13 cellular contexts compared by ENCODE assay signal in genomic region chr17:72345536-72345935, GRCh38.
"Had no signal": no experiment of that assay in that cellular context is flagged by ENCODE, and none has a peak within 500 bp of the region (broad histone marks: within the 10 kb centered on the region; RNA-seq: fewer than 3 reads in every experiment).

No MANE protein-coding gene starts in this region.

- DNase-seq: activated CD4-positive, CD25-positive, alpha-beta regulatory T cell treated with anti-CD3 and anti-CD28 coated beads, Interleukin-2, amount 50 U/mL, for 72 hours; activated naive CD8-positive, alpha-beta T cell treated with anti-CD3 and anti-CD28 coated beads for 36 hours; left lung; natural killer cell; nucleus accumbens; right cardiac atrium; stimulated activated naive CD8-positive, alpha-beta T cell treated with anti-CD3 and anti-CD28 coated beads, Interleukin-15, amount 100 ng/mL, for 72 hours; upper lobe of left lung had no signal

- H3K4me3 ChIP-seq: left lung, smooth muscle cell, upper lobe of left lung had no signal

- H3K27me3 ChIP-seq: upper lobe of left lung had no signal

- H3K27ac Mint-ChIP-seq: activated naive CD8-positive, alpha-beta T cell treated with anti-CD3 and anti-CD28 coated beads for 36 hours; activated T-helper 1 cell treated with anti-CD3 and anti-CD28 coated beads, Interleukin-12 subunit alpha, Interleukin-12 subunit beta, Interleukin-2, Interleukin-4 antibody, amounts not matched to agents 30 ng/mL and 10 ng/mL and 1 ng/mL, durations not matched to agents 14 hours and 24 hours and 36 hours; dendritic cell treated with granulocyte-macrophage colony-stimulating factor and Interleukin-4, amounts not matched to agents 40 ng/mL and 50 ng/mL, for 4 days; memory B cell; natural killer cell; stimulated activated naive CD8-positive, alpha-beta T cell treated with anti-CD3 and anti-CD28 coated beads, Interleukin-15, amount 100 ng/mL, for 72 hours had no signal

- H3K4me1 Mint-ChIP-seq: activated naive CD8-positive, alpha-beta T cell treated with anti-CD3 and anti-CD28 coated beads for 36 hours; memory B cell; natural killer cell; stimulated activated naive CD8-positive, alpha-beta T cell treated with anti-CD3 and anti-CD28 coated beads, Interleukin-15, amount 100 ng/mL, for 72 hours had no signal

- H3K27ac ChIP-seq: epithelial cell of prostate, left lung, upper lobe of left lung had no signal

- H3K9me3 Mint-ChIP-seq: activated naive CD8-positive, alpha-beta T cell treated with anti-CD3 and anti-CD28 coated beads for 36 hours; dendritic cell treated with granulocyte-macrophage colony-stimulating factor and Interleukin-4, amounts not matched to agents 40 ng/mL and 50 ng/mL, for 4 days; natural killer cell; stimulated activated naive CD8-positive, alpha-beta T cell treated with anti-CD3 and anti-CD28 coated beads, Interleukin-15, amount 100 ng/mL, for 72 hours had no signal

- H3K9me3 ChIP-seq: left lung, upper lobe of left lung had no signal

- ATAC-seq: left lung; natural killer cell; right cardiac atrium; stimulated activated naive CD8-positive, alpha-beta T cell treated with anti-CD3 and anti-CD28 coated beads, Interleukin-15, amount 100 ng/mL, for 72 hours had no signal

- H3K36me3 Mint-ChIP-seq: activated naive CD8-positive, alpha-beta T cell treated with anti-CD3 and anti-CD28 coated beads for 36 hours; memory B cell; natural killer cell had no signal

- H3K4me1 ChIP-seq: left lung had no signal

- H3K36me3 ChIP-seq: left lung, upper lobe of left lung had no signal

- H3K4me3 Mint-ChIP-seq: activated naive CD8-positive, alpha-beta T cell treated with anti-CD3 and anti-CD28 coated beads for 36 hours; activated T-helper 1 cell treated with anti-CD3 and anti-CD28 coated beads, Interleukin-12 subunit alpha, Interleukin-12 subunit beta, Interleukin-2, Interleukin-4 antibody, amounts not matched to agents 30 ng/mL and 10 ng/mL and 1 ng/mL, durations not matched to agents 14 hours and 24 hours and 36 hours; dendritic cell treated with granulocyte-macrophage colony-stimulating factor and Interleukin-4, amounts not matched to agents 40 ng/mL and 50 ng/mL, for 4 days; memory B cell; natural killer cell; stimulated activated naive CD8-positive, alpha-beta T cell treated with anti-CD3 and anti-CD28 coated beads, Interleukin-15, amount 100 ng/mL, for 72 hours had no signal

- H3K27me3 Mint-ChIP-seq: dendritic cell treated with granulocyte-macrophage colony-stimulating factor and Interleukin-4, amounts not matched to agents 40 ng/mL and 50 ng/mL, for 4 days had no signal
